24 cellular contexts compared by ENCODE assay signal in the genomic region with DNA sequence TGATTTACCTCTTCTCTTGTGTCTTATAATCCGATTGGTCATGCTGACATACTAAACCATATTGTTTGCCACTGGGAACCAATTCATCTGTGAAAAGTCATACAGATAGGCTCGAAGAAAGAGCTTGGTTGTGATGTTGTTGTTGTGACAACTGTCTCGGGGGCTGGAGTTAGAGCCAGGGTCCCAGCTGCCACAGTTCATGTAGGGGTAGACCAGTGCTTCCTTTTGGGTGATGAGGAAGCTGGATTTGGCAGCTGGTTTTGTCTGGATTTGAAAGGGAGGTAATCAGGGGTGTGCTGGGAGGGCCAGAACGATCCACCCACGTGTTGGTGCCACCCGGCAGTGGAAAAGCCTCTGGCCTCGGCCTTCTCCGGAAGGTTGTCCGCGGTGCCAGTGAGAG.
"Had no signal": no experiment of that assay in that cellular context is flagged by ENCODE, and none has a peak within 500 bp of the region (broad histone marks: within the 10 kb centered on the region; RNA-seq: fewer than 3 reads in every experiment).

No MANE protein-coding gene starts in this region.

- H3K9me3 ChIP-seq: esophagus muscularis mucosa, gastroesophageal sphincter, heart left ventricle, left lung, lower lobe of right lung, mucosa of descending colon had no signal

- FAIRE-seq: colon, endometrium, frontal cortex had no signal

- H3K4me1 Mint-ChIP-seq: immature natural killer cell had no signal

- H3K4me3 Mint-ChIP-seq: effector memory CD8-positive, alpha-beta T cell; endodermal cell; immature natural killer cell; mesothelial cell of epicardium had no signal

- H3K36me3 Mint-ChIP-seq: mesothelial cell of epicardium had no signal

- H3K79me2 ChIP-seq: hepatocyte had no signal

- H3K4me3 ChIP-seq: coronary artery, esophagus muscularis mucosa, gastroesophageal sphincter, heart left ventricle, hepatocyte, left lung, lower lobe of right lung, mucosa of descending colon had no signal

- DNase-seq: effector CD8-positive, alpha-beta T cell; effector memory CD8-positive, alpha-beta T cell; endodermal cell; erythroblast; foreskin keratinocyte; heart left ventricle; hypothalamus; immature natural killer cell; islet precursor cell; left cardiac atrium; left lung; left ventricle myocardium superior; lower lobe of right lung; mesenchymal stem cell; mucosa of descending colon had no signal

- H2AFZ ChIP-seq: hepatocyte had no signal

- H3K27ac ChIP-seq: coronary artery, epithelial cell of prostate, esophagus muscularis mucosa, foreskin keratinocyte, gastroesophageal sphincter, heart left ventricle, hepatocyte, left lung, lower lobe of right lung had no signal

- H3K4me2 ChIP-seq: hepatocyte had no signal

- H3K4me1 ChIP-seq: esophagus muscularis mucosa, foreskin keratinocyte, gastroesophageal sphincter, heart left ventricle, left lung, lower lobe of right lung had no signal

- H3K27me3 Mint-ChIP-seq: effector memory CD8-positive, alpha-beta T cell had no signal

- H3K27me3 ChIP-seq: esophagus muscularis mucosa, foreskin keratinocyte, gastroesophageal sphincter, heart left ventricle, hepatocyte, left lung had no signal

- H3K36me3 ChIP-seq: esophagus muscularis mucosa, gastroesophageal sphincter, heart left ventricle, left lung, lower lobe of right lung had no signal

- H3K27ac Mint-ChIP-seq: effector memory CD8-positive, alpha-beta T cell; endodermal cell; immature natural killer cell had no signal

- H3K9me3 Mint-ChIP-seq: effector memory CD8-positive, alpha-beta T cell; endodermal cell; immature natural killer cell; mesothelial cell of epicardium had no signal
